ENCODE assay signal across 30 cellular contexts in genomic region chr17:20299013-20299412, GRCh38.
"Had no signal": no experiment of that assay in that cellular context is flagged by ENCODE, and none has a peak within 500 bp of the region (broad histone marks: within the 10 kb centered on the region; RNA-seq: fewer than 3 reads in every experiment).

No MANE protein-coding gene starts in this region.

- H3K9me3 ChIP-seq: adrenal gland, esophagus squamous epithelium, gastroesophageal sphincter had no signal

- H3K27ac ChIP-seq: adrenal gland, brain microvascular endothelial cell, esophagus squamous epithelium, gastroesophageal sphincter had no signal

- DNase-seq: activated CD4-positive, alpha-beta memory T cell treated with anti-CD3 and anti-CD28 coated beads for 36 hours; activated CD4-positive, alpha-beta T cell treated with anti-CD3 and anti-CD28 coated beads for 36 hours; activated CD4-positive, alpha-beta T cell treated with anti-CD3 and anti-CD28 coated beads, Interleukin-2, amount 10 ng/mL, durations not matched to agents 24 days and 14 days; activated CD4-positive, CD25-positive, alpha-beta regulatory T cell; activated CD4-positive, CD25-positive, alpha-beta regulatory T cell treated with anti-CD3 and anti-CD28 coated beads, Interleukin-2, amount 50 U/mL, for 72 hours; activated CD8-positive, alpha-beta memory T cell treated with anti-CD3 and anti-CD28 coated beads, Interleukin-2, amount 10 ng/mL, durations not matched to agents 7 days and 5 days; activated CD8-positive, alpha-beta memory T cell treated with anti-CD3 and anti-CD28 coated beads, Interleukin-2, amount 50 U/mL, for 4 hours; activated CD8-positive, alpha-beta T cell treated with anti-CD3 and anti-CD28 coated beads, Interleukin-2, amount 10 ng/mL, durations not matched to agents 7 days and 5 days; activated effector memory CD4-positive, alpha-beta T cell treated with anti-CD3 and anti-CD28 coated beads, Interleukin-2, amount 50 U/mL, for 16 hours; activated naive CD4-positive, alpha-beta T cell treated with anti-CD3 and anti-CD28 coated beads for 36 hours; activated naive CD8-positive, alpha-beta T cell treated with anti-CD3 and anti-CD28 coated beads for 36 hours; activated naive CD8-positive, alpha-beta T cell treated with anti-CD3 and anti-CD28 coated beads, Interleukin-2, amount 50 U/mL, for 24 hours; activated T-cell treated with anti-CD3 and anti-CD28 coated beads, Interleukin-2, amount 50 U/mL, for 1 hour; activated T-cell treated with anti-CD3 and anti-CD28 coated beads, Interleukin-2, amount 50 U/mL, for 48 hours; adrenal gland; amygdala; aorta; brain microvascular endothelial cell; dorsolateral prefrontal cortex; effector CD4-positive, alpha-beta T cell; effector memory CD8-positive, alpha-beta T cell; erythroblast; esophagus squamous epithelium; foreskin melanocyte; T-helper 1 cell; T-helper 17 cell; T1000 had no signal

- H3K27me3 ChIP-seq: adrenal gland, brain microvascular endothelial cell, dorsolateral prefrontal cortex, esophagus squamous epithelium, gastroesophageal sphincter had no signal

- H3K4me1 ChIP-seq: adrenal gland, esophagus squamous epithelium, gastroesophageal sphincter had no signal

- H3K36me3 ChIP-seq: adrenal gland, brain microvascular endothelial cell, esophagus squamous epithelium had no signal

- FAIRE-seq: bronchial epithelial cell had no signal

- H3K4me3 ChIP-seq: adrenal gland, coronary artery, dorsolateral prefrontal cortex, esophagus squamous epithelium, gastroesophageal sphincter had no signal

- ATAC-seq: activated CD4-positive, alpha-beta T cell treated with anti-CD3 and anti-CD28 coated beads for 36 hours; activated CD8-positive, alpha-beta memory T cell treated with anti-CD3 and anti-CD28 coated beads, Interleukin-2, amount 10 ng/mL, durations not matched to agents 7 days and 5 days; activated CD8-positive, alpha-beta T cell treated with anti-CD3 and anti-CD28 coated beads, Interleukin-2, amount 10 ng/mL, durations not matched to agents 7 days and 5 days; activated naive CD8-positive, alpha-beta T cell treated with anti-CD3 and anti-CD28 coated beads, Interleukin-2, amount 50 U/mL, for 24 hours; effector memory CD8-positive, alpha-beta T cell; gastroesophageal sphincter; T-helper 17 cell had no signal
